11 cellular contexts compared by ENCODE assay signal in the genomic region with DNA sequence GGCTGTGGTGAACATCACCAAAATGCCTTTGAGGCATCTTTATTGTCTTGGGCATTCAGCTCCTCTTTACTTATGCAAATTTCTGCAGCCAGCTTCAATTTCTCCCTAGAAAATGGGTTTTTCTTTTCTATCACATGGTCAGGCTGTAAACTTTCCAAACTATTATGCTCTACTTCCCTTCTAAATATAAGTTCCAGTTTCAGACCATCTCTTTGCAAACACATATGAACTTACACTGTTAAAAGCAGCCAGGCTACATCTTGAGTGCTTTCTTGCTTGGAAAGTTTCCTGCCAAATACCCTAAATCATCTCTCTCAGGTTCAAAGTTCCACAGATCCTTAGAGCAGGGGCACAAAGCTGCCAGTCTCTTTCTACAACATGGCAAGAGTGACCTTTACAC.
"Had no signal": no experiment of that assay in that cellular context is flagged by ENCODE, and none has a peak within 500 bp of the region (broad histone marks: within the 10 kb centered on the region; RNA-seq: fewer than 3 reads in every experiment).

No MANE protein-coding gene starts in this region.

- H3K4me1 Mint-ChIP-seq: GM23338 had no signal

- H3K4me2 ChIP-seq: GM23338 had no signal

- FAIRE-seq: H1, H54 had no signal

- H3K4me3 ChIP-seq: GM23248, GM23338, HAP-1 had no signal

- ATAC-seq: GM23338, HCT116 had no signal

- H3K27ac ChIP-seq: GM23248 had no signal

- DNase-seq: GM23248, GOT3, H7, H9, HCEC 1CT, HFFc6 had no signal

- H3K9ac ChIP-seq: GM23248 had no signal

- H3K4me1 ChIP-seq: HAP-1 had no signal

- H3K27ac Mint-ChIP-seq: GM23338, H9, HFFc6 had no signal

- H3K4me3 Mint-ChIP-seq: GM23338, H9, HFFc6 had no signal

- H2AFZ ChIP-seq: GM23248, GM23338 had no signal
